In genomic region chr9:99262949-99263418, GRCh38 we compare ENCODE assay signal across 20 cellular contexts. TPM values are rescaled to one million over a fixed set of nuclear protein-coding genes. Genes with fewer than 3 reads are reported as not detected.
DNase-seq lines count a peak whose midpoint lies in the region; ATAC-seq, FAIRE-seq and TF ChIP-seq lines count a peak whose summit lies in the region.
"Had no signal": no experiment of that assay in that cellular context is flagged by ENCODE, and none has a peak within 500 bp of the region (broad histone marks: within the 10 kb centered on the region; RNA-seq: fewer than 3 reads in every experiment).

No MANE protein-coding gene starts in this region.

- no peaks in the 10 kb centered on the region for H3K36me3 ChIP-seq in CD8-positive, alpha-beta T cell (ENCODE audit: insufficient read depth, low read length)
- H3K36me3 ChIP-seq: breast epithelium had no signal

- no peaks in the 10 kb centered on the region for H3K27me3 ChIP-seq in CD8-positive, alpha-beta T cell (ENCODE audit: insufficient read depth, low read length)
- H3K27me3 ChIP-seq: breast epithelium had no signal

- H3K36me3 Mint-ChIP-seq in WTC11: no peaks in the 10 kb centered on the region
- no peaks in the 10 kb centered on the region for H3K36me3 Mint-ChIP-seq in CD8-positive, alpha-beta T cell

- no peak for DNase-seq in GM12891 (ENCODE audit: insufficient read length, low spot score)
- no peak for DNase-seq in GM19239 (ENCODE audit: insufficient read length, low spot score)
- no peak for DNase-seq in activated naive CD4-positive, alpha-beta T cell treated with Interleukin-2 at 50 U/mL for 16 hours
- DNase-seq in WTC11 (ENCODE audit: low spot score): no peak
- DNase-seq in CD8-positive, alpha-beta T cell: no peak
- DNase-seq: activated CD4-positive, alpha-beta T cell treated with anti-CD3 and anti-CD28 coated beads, Interleukin-2, amount 50 U/mL, for 48 hours; activated effector memory CD4-positive, alpha-beta T cell treated with Interleukin-2 at 50 U/mL for 16 hours; DMS153; IMR-90; kidney; NCI-H1436; NCI-H510A; stimulated activated CD4-positive, alpha-beta T cell treated with anti-CD3 and anti-CD28 coated beads, Interleukin-4, amount 100 ng/mL, for 24 hours had no signal

- ATAC-seq in HG02623 (IDR thresholded peaks at IDR 0.05; ENCODE audit: unreplicated experiment) (peak; percentile 55), HG03460 (IDR thresholded peaks at IDR 0.05; ENCODE audit: unreplicated experiment) (peak; percentile 36), WTC11 (no peak), HG02970 (IDR thresholded peaks at IDR 0.05; ENCODE audit: low FRiP score, unreplicated experiment) (no peak)
- ATAC-seq in CD8-positive, alpha-beta T cell: no peak

- H3K4me3 ChIP-seq in CD8-positive, alpha-beta T cell (ENCODE audit: low read depth, low read length): no peak overlapping the region
- H3K4me3 ChIP-seq: breast epithelium had no signal

- no peaks in the 10 kb centered on the region for H3K9me3 Mint-ChIP-seq in WTC11
- H3K9me3 Mint-ChIP-seq in CD8-positive, alpha-beta T cell: no peaks in the 10 kb centered on the region
- H3K9me3 Mint-ChIP-seq: stimulated activated naive CD8-positive, alpha-beta T cell treated with anti-CD3 and anti-CD28 coated beads, Interleukin-15, Interleukin-2, amounts not matched to agents 100 ng/mL and 50 ng/mL, for 24 hours; T-helper 2 cell treated with Interferon-gamma antibody and Interleukin-4, amounts not matched to agents 5 μg/mL and 100 μg/mL, for 36 hours had no signal

- intact Hi-C loops in CD8-positive, alpha-beta T cell (cut with DNase I, micrococcal nuclease): no loop called here

- H3K4me3 Mint-ChIP-seq in WTC11: no peak overlapping the region
- H3K4me3 Mint-ChIP-seq in CD8-positive, alpha-beta T cell: no peak overlapping the region
- H3K4me3 Mint-ChIP-seq: stimulated activated naive CD8-positive, alpha-beta T cell treated with anti-CD3 and anti-CD28 coated beads, Interleukin-15, Interleukin-2, amounts not matched to agents 100 ng/mL and 50 ng/mL, for 24 hours; T-helper 2 cell treated with Interferon-gamma antibody and Interleukin-4, amounts not matched to agents 5 μg/mL and 100 μg/mL, for 36 hours had no signal

- FAIRE-seq in GM12891 (lab: Jason Lieb, UNC) (peak; percentile 72), GM19239 (lab: Jason Lieb, UNC) (peak; percentile 88)
- FAIRE-seq: endometrium, kidney had no signal

- H3K9me3 ChIP-seq in CD8-positive, alpha-beta T cell (ENCODE audit: low read length): no peaks in the 10 kb centered on the region
- H3K9me3 ChIP-seq: breast epithelium had no signal

- no peaks in the 10 kb centered on the region for H3K27me3 Mint-ChIP-seq in WTC11 (ENCODE audit: low read depth)
- H3K27me3 Mint-ChIP-seq in CD8-positive, alpha-beta T cell (ENCODE audit: low read depth): no peaks in the 10 kb centered on the region
- H3K27me3 Mint-ChIP-seq: stimulated activated naive CD8-positive, alpha-beta T cell treated with anti-CD3 and anti-CD28 coated beads, Interleukin-15, Interleukin-2, amounts not matched to agents 100 ng/mL and 50 ng/mL, for 24 hours had no signal

- peaks cover 19% of the 10 kb centered on the region for H3K4me1 Mint-ChIP-seq in WTC11
- H3K4me1 Mint-ChIP-seq in CD8-positive, alpha-beta T cell (ENCODE audit: low read depth): peaks cover 15% of the 10 kb centered on the region

- H3K27ac Mint-ChIP-seq in WTC11: no peak overlapping the region
- no peak overlapping the region for H3K27ac Mint-ChIP-seq in CD8-positive, alpha-beta T cell
- H3K27ac Mint-ChIP-seq: stimulated activated naive CD8-positive, alpha-beta T cell treated with anti-CD3 and anti-CD28 coated beads, Interleukin-15, Interleukin-2, amounts not matched to agents 100 ng/mL and 50 ng/mL, for 24 hours; T-helper 2 cell treated with Interferon-gamma antibody and Interleukin-4, amounts not matched to agents 5 μg/mL and 100 μg/mL, for 36 hours had no signal

- no peak for TF ChIP-seq CTCF in WTC11 (IDR thresholded peaks at IDR 0.05)
- TF ChIP-seq CTCF in CD8-positive, alpha-beta T cell (IDR thresholded peaks at IDR 0.05): no peak

- H3K4me1 ChIP-seq in CD8-positive, alpha-beta T cell (ENCODE audit: insufficient read depth, low read length): peaks cover 7% of the 10 kb centered on the region
- H3K4me1 ChIP-seq: breast epithelium had no signal

- TF ChIP-seq POLR2A in GM12891 (IDR thresholded peaks at IDR 0.05; ENCODE audit: low read depth, low read length): no peak

- H3K27ac ChIP-seq in CD8-positive, alpha-beta T cell (ENCODE audit: low read depth, low read length): no peak overlapping the region
- H3K27ac ChIP-seq: breast epithelium had no signal

- CTCF ChIA-PET in WTC11 (lab: Charles Lee): interaction anchor here (0.7 kb wide), 1 partner anchor 78 kb away, joined by 3 read pairs; no protein-coding TSS in a partner anchor
- CTCF ChIA-PET in CD8-positive, alpha-beta T cell (lab: Charles Lee): no interaction called here

- POLR2A ChIA-PET in WTC11 (lab: Charles Lee): no interaction called here
- POLR2A ChIA-PET in CD8-positive, alpha-beta T cell (lab: Charles Lee): no interaction called here

TF ChIP-seq in GM12891, 5 proteins besides CTCF, POLR2A, EP300 and RAD21:
- no peak for TF ChIP-seq TAF1 (IDR thresholded peaks at IDR 0.05; ENCODE audit: low read depth, low read length)
- peak; percentile 86 for TF ChIP-seq POU2F2 (IDR thresholded peaks at IDR 0.05; ENCODE audit: low read depth, low read length)

TF ChIP-seq in WTC11, 78 proteins besides CTCF, POLR2A, EP300 and RAD21 (continues in another document):
- TF ChIP-seq ZNF416 (CRISPR knock-in tag; IDR thresholded peaks at IDR 0.05) (no peak), CREB1 (CRISPR knock-in tag; IDR thresholded peaks at IDR 0.05) (no peak), TCF7 (CRISPR knock-in tag; IDR thresholded peaks at IDR 0.05; ENCODE audit: low read depth) (no peak), ZNF396 (CRISPR knock-in tag; IDR thresholded peaks at IDR 0.05; ENCODE audit: borderline replicate concordance) (no peak), PREB (CRISPR knock-in tag; IDR thresholded peaks at IDR 0.05; ENCODE audit: borderline replicate concordance) (no peak), ATF6 (CRISPR knock-in tag; IDR thresholded peaks at IDR 0.05) (no peak), ATF3 (CRISPR knock-in tag; conservative IDR thresholded peaks at IDR 0.05) (no peak)

RNA-seq across cellular contexts. Expression of gene SEC61B, which starts 40.9 kb away (rescaled TPM):
- 570 TPM for polyA plus RNA-seq in GM12891 (2012; ENCODE audit: low read depth, missing spikeins)
- total RNA-seq in WTC11 (2021): 153 to 167 TPM (median 156 TPM) in 3 replicates
- 100 to 1,000 TPM; 107 to 108 TPM for total RNA-seq in CD8-positive, alpha-beta T cell

RNA-seq across cellular contexts. Expression of gene ALG2, which starts 41.2 kb away (rescaled TPM):
- 25.7 TPM for polyA plus RNA-seq in GM12891 (2012; ENCODE audit: low read depth, missing spikeins)
- total RNA-seq in WTC11 (2021): 24.0 to 25.2 TPM (median 25.0 TPM) in 3 replicates
- 10 to 100 TPM; 21.0 to 24.7 TPM for total RNA-seq in CD8-positive, alpha-beta T cell

Comparison
In these comparisons a context has a peak if more than half of its experiments do, and no peak if none do; other contexts are left out.
1. ATAC-seq: peak in HG02623 (single experiment) and HG03460 (single experiment); none in WTC11 (single experiment), HG02970 (single experiment) and CD8-positive, alpha-beta T cell (single experiment).